Comparison of ENCODE assay signal across 14 cellular contexts in genomic region chr2:153074207-153074606, GRCh38.
"Had no signal": no experiment of that assay in that cellular context is flagged by ENCODE, and none has a peak within 500 bp of the region (broad histone marks: within the 10 kb centered on the region; RNA-seq: fewer than 3 reads in every experiment).

No MANE protein-coding gene starts in this region.

- H3K27me3 ChIP-seq: thyroid gland had no signal

- DNase-seq: activated CD4-positive, alpha-beta memory T cell treated with anti-CD3 and anti-CD28 coated beads, Interleukin-2, amount 10 ng/mL, durations not matched to agents 7 days and 5 days; activated CD4-positive, alpha-beta T cell treated with anti-CD3 and anti-CD28 coated beads for 1 hour; activated naive CD4-positive, alpha-beta T cell; aorta; cortex of kidney; effector CD8-positive, alpha-beta T cell; hypothalamus; left colon; naive thymus-derived CD4-positive, alpha-beta T cell; posterior cingulate gyrus; right cardiac atrium; small intestine; thyroid gland had no signal

- H3K9me3 ChIP-seq: thyroid gland had no signal

- H3K4me3 ChIP-seq: lung, thyroid gland had no signal

- H3K27ac ChIP-seq: thyroid gland had no signal

- ATAC-seq: left colon; naive thymus-derived CD4-positive, alpha-beta T cell; right cardiac atrium had no signal

- H3K36me3 ChIP-seq: thyroid gland had no signal

- H3K4me1 ChIP-seq: thyroid gland had no signal
